Comparison of ENCODE assay signal across 22 cellular contexts in genomic region chr6:85473748-85474147, GRCh38. TPM values are rescaled to one million over a fixed set of nuclear protein-coding genes. Genes with fewer than 3 reads are reported as not detected.
DNase-seq lines count a peak whose midpoint lies in the region; ATAC-seq and TF ChIP-seq lines count a peak whose summit lies in the region.
"Had no signal": no experiment of that assay in that cellular context is flagged by ENCODE, and none has a peak within 500 bp of the region (broad histone marks: within the 10 kb centered on the region; RNA-seq: fewer than 3 reads in every experiment).

No MANE protein-coding gene starts in this region.

- H4K5ac ChIP-seq in IMR-90 (ENCODE audit: low read depth, low read length) (no peak overlapping the region; the same call in 1 of the 2 replicates), H9 (ENCODE audit: insufficient read length, low read depth, low read length) (no peak overlapping the region)

- H3K4me3 ChIP-seq in IMR-90 (ENCODE audit: insufficient read depth, low read depth, low read length) (no peak overlapping the region), brain microvascular endothelial cell (ENCODE audit: low read depth, low read length) (no peak overlapping the region), mesenchymal stem cell (ENCODE audit: insufficient read depth in 1 of 2, low read depth in 1 of 2, low read length in 2 of 2) (no peak overlapping the region)

- no TSS peak for BruUV-seq in IMR-90 (replicated peaks; lab: Mats Ljungman, UMichigan)

- H2BK120ac ChIP-seq in IMR-90 (ENCODE audit: low read depth, low read length), result no peak overlapping the region
- H2BK120ac ChIP-seq in mesenchymal stem cell (ENCODE audit: low read depth, low read length), result no peak overlapping the region
- no peak overlapping the region for H2BK120ac ChIP-seq in H9 (ENCODE audit: low read depth, low read length, poor library complexity, severe bottlenecking)

- H3K27ac ChIP-seq in IMR-90 (ENCODE audit: insufficient read depth, low read length) (no peak overlapping the region), brain microvascular endothelial cell (peak overlapping the region; percentile 68), mesenchymal stem cell (ENCODE audit: low read length, poor library complexity, severe bottlenecking) (peak overlapping the region; percentile 6), H9 (ENCODE audit: insufficient read length, low read depth, low read length) (no peak overlapping the region)

- TF ChIP-seq CTCF in IMR-90 (conservative IDR thresholded peaks at IDR 0.05; ENCODE audit: low read depth, low read length) (no peak), brain microvascular endothelial cell (IDR thresholded peaks at IDR 0.05; ENCODE audit: low read depth, low read length, missing control alignments) (no peak), H9 (conservative IDR thresholded peaks at IDR 0.05) (no peak)

- H3K27ac Mint-ChIP-seq in activated T-helper 1 cell treated with anti-CD3 and anti-CD28 coated beads, Interleukin-12 subunit alpha, Interleukin-12 subunit beta, Interleukin-2, Interleukin-4 antibody, amounts not matched to agents 30 ng/mL and 10 ng/mL and 1 ng/mL, durations not matched to agents 14 hours and 24 hours and 36 hours, result no peak overlapping the region
- H3K27ac Mint-ChIP-seq in H9, result no peak overlapping the region
- H3K27ac Mint-ChIP-seq: B cell, CD14-positive monocyte had no signal

- H3K4ac ChIP-seq in IMR-90 (ENCODE audit: low read depth, low read length) (no peak overlapping the region; the same call in 1 of the 2 replicates), mesenchymal stem cell (ENCODE audit: low read depth in 1 of 2, low read length in 2 of 2) (no peak overlapping the region), H9 (ENCODE audit: low read depth, low read length) (no peak overlapping the region)

- H2AK5ac ChIP-seq in IMR-90 (ENCODE audit: low read depth, low read length) (peak overlapping the region; percentile 68), mesenchymal stem cell (ENCODE audit: low read length, severe bottlenecking) (peak overlapping the region; percentile 44), H9 (ENCODE audit: insufficient read length, low read length) (no peak overlapping the region)

- H3K9ac ChIP-seq in IMR-90 (ENCODE audit: low read depth, low read length), result no peak overlapping the region
- no peak overlapping the region for H3K9ac ChIP-seq in mesenchymal stem cell (ENCODE audit: low read length)
- no peak overlapping the region for H3K9ac ChIP-seq in H9 (ENCODE audit: extremely low read depth, insufficient read length, low read length)

- H4K91ac ChIP-seq in IMR-90 (ENCODE audit: insufficient read depth, low read depth, low read length) (no peak overlapping the region), mesenchymal stem cell (ENCODE audit: low read length) (no peak overlapping the region), H9 (ENCODE audit: insufficient read length, low read depth, low read length) (no peak overlapping the region)

- H3K4me2 ChIP-seq in IMR-90 (ENCODE audit: low read depth, low read length) (no peak overlapping the region), mesenchymal stem cell (ENCODE audit: low read length, poor library complexity, severe bottlenecking) (no peak overlapping the region), H9 (ENCODE audit: insufficient read depth, insufficient read length, low read length) (no peak overlapping the region)

- H3K36me3 Mint-ChIP-seq in activated T-helper 1 cell treated with anti-CD3 and anti-CD28 coated beads, Interleukin-12 subunit alpha, Interleukin-12 subunit beta, Interleukin-2, Interleukin-4 antibody, amounts not matched to agents 30 ng/mL and 10 ng/mL and 1 ng/mL, durations not matched to agents 14 hours and 24 hours and 36 hours (ENCODE audit: low read depth), result peaks cover 5% of the 10 kb centered on the region
- H3K36me3 Mint-ChIP-seq in H9 (ENCODE audit: insufficient read depth in 1 of 3, low read depth in 3 of 3), result peaks cover 0 to 13% (median 3%) of the 10 kb centered on the region in 3 experiments; a peak in 3 of 7 replicates
- H3K36me3 Mint-ChIP-seq: CD14-positive monocyte had no signal

- H4K20me1 ChIP-seq in IMR-90 (ENCODE audit: insufficient read depth, low read length), result no peaks in the 10 kb centered on the region
- no peaks in the 10 kb centered on the region for H4K20me1 ChIP-seq in H9 (ENCODE audit: control insufficient read depth, insufficient read depth, insufficient read length)

- CTCF ChIA-PET in IMR-90 (lab: Yijun Ruan, JAX), result interaction anchor here (0.7 to 2.5 kb wide), 2 partner anchors 9 to 11 kb away, joined by 3 to 9 read pairs; no protein-coding TSS in a partner anchor

- no CpG with 5 or more reads among the region's 1 CpG for WGBS in IMR-90 (ENCODE audit: extremely low coverage in 2 of 2, insufficient read length in 1 of 2), 2 experiments
- WGBS in mesenchymal stem cell, result 90% methylated on average over 1 of the region's 1 CpG
- WGBS in H9 (ENCODE audit: extremely low coverage, insufficient read length, low lambda C conversion rate), result no CpG with 5 or more reads among the region's 1 CpG

- H3K36me3 ChIP-seq in IMR-90 (ENCODE audit: control insufficient read depth, insufficient read depth, low read length) (peaks cover 25% of the 10 kb centered on the region), brain microvascular endothelial cell (replicated peaks) (peaks cover 30% of the 10 kb centered on the region), mesenchymal stem cell (ENCODE audit: control insufficient read depth in 1 of 2, insufficient read depth in 2 of 2, low read depth in 1 of 2, low read length in 2 of 2) (peaks cover 28 to 98% of the 10 kb centered on the region in 2 experiments)

- H3K9me3 Mint-ChIP-seq in activated T-helper 1 cell treated with anti-CD3 and anti-CD28 coated beads, Interleukin-12 subunit alpha, Interleukin-12 subunit beta, Interleukin-2, Interleukin-4 antibody, amounts not matched to agents 30 ng/mL and 10 ng/mL and 1 ng/mL, durations not matched to agents 14 hours and 24 hours and 36 hours, result no peaks in the 10 kb centered on the region
- H3K9me3 Mint-ChIP-seq in H9, result peaks cover 10 to 15% of the 10 kb centered on the region in 2 experiments

- H4K8ac ChIP-seq in IMR-90 (ENCODE audit: low read depth in 2 of 2, low read length in 2 of 2), result no peak overlapping the region; a peak in 1 of 4 replicates
- H4K8ac ChIP-seq in mesenchymal stem cell (ENCODE audit: low read length), result no peak overlapping the region
- H4K8ac ChIP-seq in H9 (replicated peaks; ENCODE audit: insufficient read length, low read depth, low read length), result no peak overlapping the region

- H3K56ac ChIP-seq in IMR-90 (ENCODE audit: extremely low read depth, insufficient read depth, low read length) (no peak overlapping the region), H9 (ENCODE audit: insufficient read length, low read depth, low read length) (no peak overlapping the region)

- intact Hi-C loops in IMR-90 (cut with micrococcal nuclease), result no loop called here
- intact Hi-C loops in activated T-helper 1 cell treated with anti-CD3 and anti-CD28 coated beads, Interleukin-12 subunit alpha, Interleukin-12 subunit beta, Interleukin-2, Interleukin-4 antibody, amounts not matched to agents 30 ng/mL and 10 ng/mL and 1 ng/mL, durations not matched to agents 14 hours and 24 hours and 36 hours (cut with micrococcal nuclease), result no loop called here

- no peaks in the 10 kb centered on the region for H3K79me2 ChIP-seq in H9 (ENCODE audit: insufficient read depth, low read length)

- dilution Hi-C loops in IMR-90 (cut with HindIII; ENCODE audit: low sequenced_read_pairs, unreplicated experiment), result no loop called here

- H3K23ac ChIP-seq in IMR-90 (ENCODE audit: low read depth, low read length) (0 out of 2 replicates have a peak overlapping the region, but pooled peaks have one; percentile 48), mesenchymal stem cell (ENCODE audit: low read length in 2 of 2) (no peak overlapping the region), H9 (ENCODE audit: insufficient read length, low read depth, low read length) (no peak overlapping the region)

- no peak for TF ChIP-seq POLR2A in IMR-90 (IDR thresholded peaks at IDR 0.05; ENCODE audit: low read depth, low read length)

- H3K4me3 Mint-ChIP-seq in activated T-helper 1 cell treated with anti-CD3 and anti-CD28 coated beads, Interleukin-12 subunit alpha, Interleukin-12 subunit beta, Interleukin-2, Interleukin-4 antibody, amounts not matched to agents 30 ng/mL and 10 ng/mL and 1 ng/mL, durations not matched to agents 14 hours and 24 hours and 36 hours, result no peak overlapping the region
- H3K4me3 Mint-ChIP-seq in H9, result no peak overlapping the region
- H3K4me3 Mint-ChIP-seq: B cell, CD14-positive monocyte had no signal

- H3K27me3 ChIP-seq in IMR-90 (ENCODE audit: control insufficient read depth, insufficient read depth, low read length), result no peaks in the 10 kb centered on the region
- no peaks in the 10 kb centered on the region for H3K27me3 ChIP-seq in brain microvascular endothelial cell (replicated peaks)
- H3K27me3 ChIP-seq in mesenchymal stem cell (ENCODE audit: control insufficient read depth in 1 of 2, insufficient read depth in 1 of 2, low read length in 2 of 2), result no peaks in the 10 kb centered on the region
- no peaks in the 10 kb centered on the region for H3K27me3 ChIP-seq in H9 (ENCODE audit: insufficient read depth, low read length)

- no peak overlapping the region; the same call in 1 of the 2 replicates for H3K14ac ChIP-seq in IMR-90 (replicated peaks; ENCODE audit: low read depth, low read length)
- H3K14ac ChIP-seq in mesenchymal stem cell (ENCODE audit: low read length in 2 of 2), result no peak overlapping the region
- no peak overlapping the region for H3K14ac ChIP-seq in H9 (ENCODE audit: insufficient read depth, low read length)

- POLR2A ChIA-PET in IMR-90 (lab: Charles Lee; ENCODE audit: unreplicated experiment), result no interaction called here

- H2BK12ac ChIP-seq in mesenchymal stem cell (ENCODE audit: low read length in 2 of 2) (no peak overlapping the region), H9 (ENCODE audit: insufficient read length, low read depth, low read length) (no peak overlapping the region)

- H3K9me3 ChIP-seq in IMR-90 (ENCODE audit: control insufficient read depth, insufficient read depth, low read length) (no peaks in the 10 kb centered on the region; the same call in 1 of the 2 replicates), mesenchymal stem cell (ENCODE audit: control insufficient read depth, low read length) (no peaks in the 10 kb centered on the region), H9 (ENCODE audit: control insufficient read depth, low read depth, low read length) (no peaks in the 10 kb centered on the region)

- no peak overlapping the region for H3T11ph ChIP-seq in H9 (ENCODE audit: low read length)

- H3K4me1 ChIP-seq in IMR-90 (ENCODE audit: control insufficient read depth, insufficient read depth, low read length) (peaks cover 14% of the 10 kb centered on the region), mesenchymal stem cell (ENCODE audit: control insufficient read depth, insufficient read depth, low read depth, low read length) (peaks cover 9% of the 10 kb centered on the region), H9 (ENCODE audit: insufficient read depth, low read length) (no peaks in the 10 kb centered on the region)

- ATAC-seq in IMR-90 (ENCODE audit: low read depth) (no peak), GM21447 (IDR thresholded peaks at IDR 0.05; ENCODE audit: unreplicated experiment) (no peak)

- TF ChIP-seq RAD21 in IMR-90 (IDR thresholded peaks at IDR 0.05; ENCODE audit: low read length), result no peak

- H3K27me3 Mint-ChIP-seq in activated T-helper 1 cell treated with anti-CD3 and anti-CD28 coated beads, Interleukin-12 subunit alpha, Interleukin-12 subunit beta, Interleukin-2, Interleukin-4 antibody, amounts not matched to agents 30 ng/mL and 10 ng/mL and 1 ng/mL, durations not matched to agents 14 hours and 24 hours and 36 hours (ENCODE audit: insufficient read depth), result no peaks in the 10 kb centered on the region
- H3K27me3 Mint-ChIP-seq in H9 (ENCODE audit: low read depth), result no peaks in the 10 kb centered on the region
- H3K27me3 Mint-ChIP-seq: B cell had no signal

- peak overlapping the region; percentile 16; the same call in 1 of the 2 replicates for H2BK20ac ChIP-seq in IMR-90 (ENCODE audit: low read depth, low read length)
- no peak overlapping the region for H2BK20ac ChIP-seq in H9 (ENCODE audit: low read depth, low read length, poor library complexity, severe bottlenecking)

- peaks cover 5% of the 10 kb centered on the region for H3K4me1 Mint-ChIP-seq in activated T-helper 1 cell treated with anti-CD3 and anti-CD28 coated beads, Interleukin-12 subunit alpha, Interleukin-12 subunit beta, Interleukin-2, Interleukin-4 antibody, amounts not matched to agents 30 ng/mL and 10 ng/mL and 1 ng/mL, durations not matched to agents 14 hours and 24 hours and 36 hours (ENCODE audit: low read depth)
- peaks cover 0 to 2% of the 10 kb centered on the region in 2 experiments; a peak in 2 of 4 replicates for H3K4me1 Mint-ChIP-seq in H9
- H3K4me1 Mint-ChIP-seq: CD14-positive monocyte had no signal

- H3K18ac ChIP-seq in IMR-90 (ENCODE audit: low read depth, low read length), result no peak overlapping the region
- H3K18ac ChIP-seq in mesenchymal stem cell (ENCODE audit: low read depth in 1 of 2, low read length in 2 of 2), result peak overlapping the region in 1 of 2 experiments; percentile 11
- H3K18ac ChIP-seq in H9 (ENCODE audit: insufficient read length, low read depth, low read length), result no peak overlapping the region

- peak overlapping the region; percentile 32 for H2BK5ac ChIP-seq in IMR-90 (ENCODE audit: low read depth, low read length, poor library complexity, severe bottlenecking)
- H2BK5ac ChIP-seq in mesenchymal stem cell (ENCODE audit: low read depth, low read length, poor library complexity, severe bottlenecking), result no peak overlapping the region
- H2BK5ac ChIP-seq in H9 (ENCODE audit: insufficient read length, low read length), result no peak overlapping the region

- DNase-seq in EH (ENCODE audit: low read depth) (peak; percentile 48), IMR-90 (no peak), brain microvascular endothelial cell (no peak), mesenchymal stem cell (no peak), iPS-NIHi11 (ENCODE audit: low spot score) (no peak), H9 (no peak)
- DNase-seq in activated T-helper 1 cell treated with anti-CD3 and anti-CD28 coated beads, Interleukin-12 subunit alpha, Interleukin-12 subunit beta, Interleukin-2, Interleukin-4 antibody, amounts not matched to agents 30 ng/mL and 10 ng/mL and 1 ng/mL, durations not matched to agents 14 hours and 24 hours and 36 hours (ENCODE audit: low spot score), result no peak
- DNase-seq: DMS53, H7, Kasumi-1, MM.1S, NCI-H1048, NCI-H1417 treated with DMSO at 0.1 percent for 48 hours, NCI-H2029, NCI-H2227 treated with DMSO at 0.1 percent for 48 hours, NCI-H510A, NCI-H774, SHP77 had no signal

- in situ Hi-C loops in IMR-90 (cut with MboI; ENCODE audit: low sequenced_read_pairs), result no loop called here
- in situ Hi-C loops in brain microvascular endothelial cell (cut with HindIII; ENCODE audit: low pct_ligation_motif_present, low sequenced_read_pairs), result loop anchor here (10.0 kb wide), 1 partner anchor 119 kb away; no protein-coding TSS in a partner anchor

- H3K79me1 ChIP-seq in IMR-90 (ENCODE audit: low read depth in 1 of 2, low read length in 2 of 2), result peaks cover 37 to 79% of the 10 kb centered on the region in 2 experiments
- peaks cover 23% of the 10 kb centered on the region for H3K79me1 ChIP-seq in mesenchymal stem cell (replicated peaks; ENCODE audit: low read length, poor library complexity, severe bottlenecking)
- no peaks in the 10 kb centered on the region for H3K79me1 ChIP-seq in H9 (ENCODE audit: insufficient read depth, low read depth, low read length, poor library complexity, severe bottlenecking)

- H2AK9ac ChIP-seq in IMR-90 (replicated peaks; ENCODE audit: low read depth, low read length, poor library complexity), result no peak overlapping the region

- 0 out of 3 replicates have a peak overlapping the region, but pooled peaks have one; percentile 20 for H2BK15ac ChIP-seq in IMR-90 (ENCODE audit: low read depth, low read length)
- H2BK15ac ChIP-seq in mesenchymal stem cell (ENCODE audit: low read depth, poor library complexity, severe bottlenecking), result no peak overlapping the region
- H2BK15ac ChIP-seq in H9 (ENCODE audit: low read depth, low read length), result no peak overlapping the region

- H3K9me1 ChIP-seq in IMR-90 (ENCODE audit: insufficient read depth, low read length), result peaks cover 15% of the 10 kb centered on the region

- H2AFZ ChIP-seq in IMR-90 (replicated peaks; ENCODE audit: low read length, poor library complexity), result no peak overlapping the region
- H2AFZ ChIP-seq in mesenchymal stem cell (ENCODE audit: low read depth, low read length), result no peak overlapping the region
- H2AFZ ChIP-seq in H9 (ENCODE audit: low read length), result no peak overlapping the region

- H3K23me2 ChIP-seq in H9 (ENCODE audit: insufficient read length, low read depth, low read length, poor library complexity, severe bottlenecking), result no peaks in the 10 kb centered on the region

RNA-seq across cellular contexts. Expression of gene NT5E, which starts 23.9 kb away (rescaled TPM):
- total RNA-seq in IMR-90 (2012; rRNA removed), result 280 and 281 TPM in 2 replicates
- polyA plus RNA-seq in IMR-90 (2012; rRNA removed), result 153 and 178 TPM in 2 replicates
- 55.3 and 126 TPM in 2 replicates for polyA plus RNA-seq in IMR-90 (2012; cell fraction: cytosol; rRNA removed)
- 66.2 and 102 TPM in 2 replicates for polyA plus RNA-seq in IMR-90 (2012; cell fraction: nucleus; rRNA removed; ENCODE audit: low replicate concordance)
- 234 TPM for polyA plus RNA-seq in mesenchymal stem cell (2013, experiment 1 of 2)
- 238 TPM for polyA plus RNA-seq in mesenchymal stem cell (2013, experiment 2 of 2)
- 12.5 and 15.2 TPM in 2 replicates for total RNA-seq in activated T-helper 1 cell treated with anti-CD3 and anti-CD28 coated beads, Interleukin-12 subunit alpha, Interleukin-12 subunit beta, Interleukin-2, Interleukin-4 antibody, amounts not matched to agents 30 ng/mL and 10 ng/mL and 1 ng/mL, durations not matched to agents 14 hours and 24 hours and 36 hours
- total RNA-seq in H9 (2021), result 0.33 and 0.52 TPM in 2 replicates
- total RNA-seq: OCI-LY7 had no signal

Comparison
In these comparisons a context has a peak if more than half of its experiments do, and no peak if none do; other contexts are left out.
1. H3K27ac ChIP-seq: peak in brain microvascular endothelial cell (single experiment) and mesenchymal stem cell (single experiment); none in IMR-90 (single experiment) and H9 (single experiment).
2. RNA of gene NT5E, which starts 23.9 kb away (total RNA-seq): 280 to 281 TPM in IMR-90; 12.5 to 15.2 TPM in activated T-helper 1 cell treated with anti-CD3 and anti-CD28 coated beads, Interleukin-12 subunit alpha, Interleukin-12 subunit beta, Interleukin-2, Interleukin-4 antibody, amounts not matched to agents 30 ng/mL and 10 ng/mL and 1 ng/mL, durations not matched to agents 14 hours and 24 hours and 36 hours and 0.33 to 0.52 TPM in H9; every median in the first group is over 10 times any median in the second.